ENCODE assay signal across 10 cellular contexts in the genomic region with DNA sequence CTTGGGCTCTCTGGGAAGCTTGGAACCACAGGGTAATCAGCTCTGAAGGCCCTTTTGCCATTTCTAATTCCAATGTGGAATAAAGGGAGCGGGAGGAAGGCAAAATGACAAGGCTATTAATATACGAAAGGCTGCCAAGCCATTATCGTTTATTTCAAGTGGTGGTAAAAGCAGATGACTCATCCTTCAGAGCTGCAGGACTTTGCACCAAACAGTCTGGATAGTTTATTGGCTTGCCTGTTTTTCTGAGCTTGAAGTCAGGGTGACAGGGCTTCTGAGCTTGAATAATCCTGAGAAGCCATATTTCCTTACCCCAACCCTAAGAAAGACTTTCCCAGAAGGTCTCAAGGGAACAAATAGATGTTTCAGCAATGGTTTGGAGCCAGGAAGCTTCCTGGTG. TPM values are rescaled to one million over a fixed set of nuclear protein-coding genes. Genes with fewer than 3 reads are reported as not detected.
DNase-seq lines count a peak whose midpoint lies in the region; ATAC-seq and TF ChIP-seq lines count a peak whose summit lies in the region.
"Had no signal": no experiment of that assay in that cellular context is flagged by ENCODE, and none has a peak within 500 bp of the region (broad histone marks: within the 10 kb centered on the region; RNA-seq: fewer than 3 reads in every experiment).

No MANE protein-coding gene starts in this region.

- no peaks in the 10 kb centered on the region for H3K36me3 ChIP-seq in osteoblast (ENCODE audit: insufficient read depth, low read length)
- no peaks in the 10 kb centered on the region for H3K36me3 ChIP-seq in neural progenitor cell

- H3K27ac ChIP-seq in osteoblast (ENCODE audit: low read depth, low read length) = peak overlapping the region; percentile 46
- H3K27ac ChIP-seq in neural progenitor cell = no peak overlapping the region

- peaks cover 53% of the 10 kb centered on the region for H3K4me1 ChIP-seq in osteoblast (ENCODE audit: insufficient read depth, low read length)
- no peaks in the 10 kb centered on the region for H3K4me1 ChIP-seq in neural progenitor cell

- H3K4me3 ChIP-seq in epithelial cell of proximal tubule (ENCODE audit: low read depth, low read length) = no peak overlapping the region
- no peak overlapping the region for H3K4me3 ChIP-seq in osteoblast (ENCODE audit: insufficient read depth, low read length)
- H3K4me3 ChIP-seq in neural progenitor cell = no peak overlapping the region

- H4K20me1 ChIP-seq in osteoblast (ENCODE audit: insufficient read depth, low read length) (no peaks in the 10 kb centered on the region), neural progenitor cell (ENCODE audit: low read depth) (no peaks in the 10 kb centered on the region)

- no peak overlapping the region for H3K27ac Mint-ChIP-seq in neural progenitor cell
- H3K27ac Mint-ChIP-seq: activated naive CD4-positive, alpha-beta T cell treated with anti-CD3 and anti-CD28 coated beads, Interleukin-2, amount 10 ng/mL, durations not matched to agents 7 days and 5 days; nephron had no signal

- no peaks in the 10 kb centered on the region for H3K27me3 Mint-ChIP-seq in neural progenitor cell (ENCODE audit: insufficient read depth, low read depth)
- H3K27me3 Mint-ChIP-seq: activated naive CD4-positive, alpha-beta T cell treated with anti-CD3 and anti-CD28 coated beads, Interleukin-2, amount 10 ng/mL, durations not matched to agents 7 days and 5 days had no signal

- no peak for ATAC-seq in HG02981 (IDR thresholded peaks at IDR 0.05; ENCODE audit: unreplicated experiment)
- no peak for ATAC-seq in HG02885 (IDR thresholded peaks at IDR 0.05; ENCODE audit: poor library complexity, unreplicated experiment)

- H3K36me3 Mint-ChIP-seq in neural progenitor cell = no peaks in the 10 kb centered on the region
- H3K36me3 Mint-ChIP-seq: activated naive CD4-positive, alpha-beta T cell treated with anti-CD3 and anti-CD28 coated beads, Interleukin-2, amount 10 ng/mL, durations not matched to agents 7 days and 5 days had no signal

- H3K27me3 ChIP-seq in osteoblast (ENCODE audit: insufficient read depth, low read length) (no peaks in the 10 kb centered on the region), neural progenitor cell (peaks cover under 1% of the 10 kb centered on the region)

- H3K9ac ChIP-seq in neural progenitor cell = no peak overlapping the region

- H3K9me3 Mint-ChIP-seq in neural progenitor cell = peaks cover 5% of the 10 kb centered on the region

- H3K79me2 ChIP-seq in osteoblast (ENCODE audit: insufficient read depth, low read length) (no peaks in the 10 kb centered on the region), neural progenitor cell (ENCODE audit: low read depth) (no peaks in the 10 kb centered on the region)

- peak; percentile 74 for DNase-seq in ELR (ENCODE audit: low read depth)
- peak; percentile 7 for DNase-seq in NCI-H2227 treated with DMSO at 0.1 percent for 48 hours (lab: John Stamatoyannopoulos, UW)
- DNase-seq in epithelial cell of proximal tubule (ENCODE audit: low read depth) = peak; percentile 29
- peak; percentile 73 for DNase-seq in osteoblast (ENCODE audit: insufficient read length, low spot score, missing footprints)
- no peak for DNase-seq in NCI-H2171 (lab: John Stamatoyannopoulos, UW)
- no peak for DNase-seq in neural progenitor cell (ENCODE audit: low spot score)
- DNase-seq: activated naive CD4-positive, alpha-beta T cell treated with anti-CD3 and anti-CD28 coated beads, Interleukin-2, amount 10 ng/mL, durations not matched to agents 7 days and 5 days had no signal

- H3K4me3 Mint-ChIP-seq in neural progenitor cell = no peak overlapping the region
- H3K4me3 Mint-ChIP-seq: activated naive CD4-positive, alpha-beta T cell treated with anti-CD3 and anti-CD28 coated beads, Interleukin-2, amount 10 ng/mL, durations not matched to agents 7 days and 5 days; nephron had no signal

- H3K4me2 ChIP-seq in osteoblast (ENCODE audit: insufficient read depth, low read length) = no peak overlapping the region
- H3K4me2 ChIP-seq in neural progenitor cell = no peak overlapping the region

- H2AFZ ChIP-seq in osteoblast (ENCODE audit: low read length) = no peak overlapping the region
- H2AFZ ChIP-seq in neural progenitor cell (replicated peaks) = no peak overlapping the region

- H3K9me3 ChIP-seq in osteoblast (ENCODE audit: low read depth, low read length) (no peaks in the 10 kb centered on the region), neural progenitor cell (ENCODE audit: low read depth) (no peaks in the 10 kb centered on the region)

- TF ChIP-seq CTCF in epithelial cell of proximal tubule (conservative IDR thresholded peaks at IDR 0.05; ENCODE audit: low read depth, low read length) = no peak
- TF ChIP-seq CTCF in osteoblast (IDR thresholded peaks at IDR 0.05; ENCODE audit: extremely low read depth, low read depth, low read length) = no peak
- TF ChIP-seq CTCF in neural progenitor cell (IDR thresholded peaks at IDR 0.05) = no peak

- no peaks in the 10 kb centered on the region for H3F3A ChIP-seq in neural progenitor cell (ENCODE audit: low read depth)

- H3K4me1 Mint-ChIP-seq in neural progenitor cell = no peaks in the 10 kb centered on the region
- H3K4me1 Mint-ChIP-seq: activated naive CD4-positive, alpha-beta T cell treated with anti-CD3 and anti-CD28 coated beads, Interleukin-2, amount 10 ng/mL, durations not matched to agents 7 days and 5 days; nephron had no signal

RNA-seq across cellular contexts. Expression of a gene that starts 7.7 kb away (rescaled TPM):
- total RNA-seq in epithelial cell of proximal tubule = 2.5 and 4.8 TPM in 2 replicates
- 32.1 and 33.3 TPM in 2 replicates for total RNA-seq in osteoblast
- 0.92 and 1.1 TPM in 2 replicates for total RNA-seq in neural progenitor cell (ENCODE audit: low replicate concordance)

Comparison
In these comparisons a context has a peak if more than half of its experiments do, and no peak if none do; other contexts are left out.
1. DNase-seq: peak in ELR (single experiment), NCI-H2227 treated with DMSO at 0.1 percent for 48 hours (single experiment), epithelial cell of proximal tubule (single experiment) and osteoblast (single experiment); none in NCI-H2171 (single experiment) and neural progenitor cell (single experiment).